Comparison of ENCODE assay signal across 23 cellular contexts in the genomic region with DNA sequence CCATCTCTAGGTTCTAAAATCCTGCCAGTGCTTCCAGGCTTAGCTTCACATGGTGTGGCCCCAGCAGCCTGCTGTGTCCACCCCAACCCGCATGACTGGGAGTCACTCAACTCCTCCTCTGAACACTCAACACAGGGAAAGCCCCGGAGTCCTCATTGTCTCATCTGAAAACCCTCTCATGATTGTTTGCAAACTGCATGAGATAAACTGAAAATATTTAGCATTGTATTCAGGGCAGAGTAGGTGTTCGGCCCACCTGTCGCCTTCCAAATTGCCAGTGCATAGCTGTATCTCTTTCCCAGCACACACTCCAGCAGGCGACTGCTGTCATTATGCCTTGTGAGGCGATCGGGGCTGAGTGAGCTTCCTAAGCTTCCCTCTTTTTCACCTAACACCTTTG.
"Had no signal": no experiment of that assay in that cellular context is flagged by ENCODE, and none has a peak within 500 bp of the region (broad histone marks: within the 10 kb centered on the region; RNA-seq: fewer than 3 reads in every experiment).

No MANE protein-coding gene starts in this region.

- H3K4me3 ChIP-seq: colonic mucosa, esophagus squamous epithelium, gastrocnemius medialis, heart right ventricle, left lung, lower lobe of right lung had no signal

- H3K27ac Mint-ChIP-seq: dendritic cell treated with granulocyte-macrophage colony-stimulating factor and Interleukin-4, amounts not matched to agents 40 ng/mL and 50 ng/mL, for 4 days; effector memory CD8-positive, alpha-beta T cell; endodermal cell had no signal

- H3K4me1 ChIP-seq: colonic mucosa, esophagus squamous epithelium, gastrocnemius medialis, left lung, lower lobe of right lung had no signal

- H3K27ac ChIP-seq: colonic mucosa, epithelial cell of prostate, esophagus squamous epithelium, gastrocnemius medialis, heart right ventricle, left lung, lower lobe of right lung had no signal

- DNase-seq: colonic mucosa; cortex of kidney; effector CD8-positive, alpha-beta T cell; effector memory CD8-positive, alpha-beta T cell; endodermal cell; erythroblast; esophagus squamous epithelium; foreskin fibroblast; foreskin melanocyte; gastrocnemius medialis; glutamatergic neuron; head of caudate nucleus; heart right ventricle; hippocampal formation; left cardiac atrium; left lung; left ventricle myocardium superior; lower lobe of right lung; mesenchymal stem cell; midbrain had no signal

- H3K9me3 ChIP-seq: colonic mucosa, gastrocnemius medialis had no signal

- H3K4me3 Mint-ChIP-seq: dendritic cell treated with granulocyte-macrophage colony-stimulating factor and Interleukin-4, amounts not matched to agents 40 ng/mL and 50 ng/mL, for 4 days; effector memory CD8-positive, alpha-beta T cell; endodermal cell had no signal

- H3K36me3 ChIP-seq: colonic mucosa, esophagus squamous epithelium, gastrocnemius medialis, heart right ventricle, left lung, lower lobe of right lung had no signal

- H3K27me3 ChIP-seq: colonic mucosa, esophagus squamous epithelium, gastrocnemius medialis, heart right ventricle, left lung had no signal

- ATAC-seq: effector memory CD8-positive, alpha-beta T cell; esophagus mucosa; gastrocnemius medialis; heart right ventricle; left cardiac atrium; left lung; left ventricle myocardium superior; lower lobe of right lung had no signal
